ENCODE assay signal across 19 cellular contexts in genomic region chr3:48566401-48566760, GRCh38. TPM values are rescaled to one million over a fixed set of nuclear protein-coding genes. Genes with fewer than 3 reads are reported as not detected.
"Had no signal": no experiment of that assay in that cellular context is flagged by ENCODE, and none has a peak within 500 bp of the region (broad histone marks: within the 10 kb centered on the region; RNA-seq: fewer than 3 reads in every experiment).

No MANE protein-coding gene starts in this region.

- FAIRE-seq: bronchial epithelial cell, islet of Langerhans, pancreas had no signal

- H3K36me3 ChIP-seq: lower lobe of right lung, pancreas had no signal

- DNase-seq: activated CD4-positive, alpha-beta T cell treated with anti-CD3 and anti-CD28 coated beads for 4 hours; activated CD8-positive, alpha-beta memory T cell treated with anti-CD3 and anti-CD28 coated beads, Interleukin-2, amount 50 U/mL, for 4 hours; activated naive CD4-positive, alpha-beta T cell; aorta; left colon; lower lobe of right lung; stimulated activated CD4-positive, alpha-beta T cell treated with anti-CD3 and anti-CD28 coated beads, Interleukin-2, amount 100 ng/mL, for 48 hours; stimulated activated naive CD4-positive, alpha-beta T cell; T-helper 17 cell; trophoblast cell had no signal

- H3K4me1 ChIP-seq: pancreas had no signal

- H3K36me3 Mint-ChIP-seq: mesothelial cell of epicardium had no signal

- H3K9me3 Mint-ChIP-seq: activated CD8-positive, alpha-beta T cell treated with anti-CD3 and anti-CD28 coated beads for 36 hours; activated naive CD8-positive, alpha-beta T cell treated with anti-CD3 and anti-CD28 coated beads, Interleukin-2, amount 50 U/mL, for 24 hours; mesothelial cell of epicardium had no signal

- ATAC-seq: left colon, pancreas, T-helper 17 cell had no signal

- H3K4me3 Mint-ChIP-seq: activated CD8-positive, alpha-beta T cell treated with anti-CD3 and anti-CD28 coated beads for 36 hours; activated naive CD8-positive, alpha-beta T cell treated with anti-CD3 and anti-CD28 coated beads, Interleukin-2, amount 50 U/mL, for 24 hours; mesothelial cell of epicardium; T-helper 17 cell had no signal

- H3K27ac ChIP-seq: lower lobe of right lung, pancreas had no signal

- H3K9me3 ChIP-seq: lower lobe of right lung, pancreas had no signal

- H3K4me3 ChIP-seq: lower lobe of right lung, pancreas had no signal

- H3K27me3 Mint-ChIP-seq: activated CD8-positive, alpha-beta T cell treated with anti-CD3 and anti-CD28 coated beads for 36 hours; activated naive CD8-positive, alpha-beta T cell treated with anti-CD3 and anti-CD28 coated beads, Interleukin-2, amount 50 U/mL, for 24 hours; T-helper 17 cell had no signal

- H3K27me3 ChIP-seq: pancreas had no signal

RNA-seq across cellular contexts. Expression of gene UCN2, which starts 2.8 kb away (rescaled TPM):
- total RNA-seq: activated CD8-positive, alpha-beta T cell treated with anti-CD3 and anti-CD28 coated beads for 36 hours; dermis microvascular lymphatic vessel endothelial cell; left colon; pancreas; T-helper 17 cell had no signal

RNA-seq across cellular contexts. Expression of gene TMEM89, which starts 55.2 kb away (rescaled TPM):
- total RNA-seq: aorta, bronchial epithelial cell, cerebellum, lower lobe of right lung, mesothelial cell of epicardium, pancreas had no signal
- polyA plus RNA-seq: esophagus, pancreas had no signal
